Comparison of ENCODE assay signal across 10 cellular contexts in the genomic region with DNA sequence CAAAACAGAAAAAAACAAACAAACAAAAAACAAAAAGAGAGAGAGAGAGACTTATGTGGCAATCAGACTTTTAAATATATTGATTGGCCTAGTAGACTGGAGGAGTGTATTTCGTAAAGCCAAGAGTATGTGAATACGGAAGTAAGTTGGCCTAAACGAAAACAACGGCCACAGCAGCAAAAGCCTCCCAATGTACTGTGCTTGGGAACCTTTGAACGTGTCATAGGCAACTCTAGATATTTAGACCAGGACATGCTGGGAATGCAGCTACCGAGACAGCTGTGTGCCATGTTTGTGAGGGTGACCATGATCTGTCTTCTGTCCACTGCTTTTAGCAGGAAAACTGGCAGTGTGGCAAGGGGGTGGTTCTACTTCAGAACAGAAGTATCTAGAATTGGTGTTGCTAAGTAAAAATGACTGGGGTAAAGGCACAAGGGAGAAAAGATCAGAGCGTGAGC. TPM values are rescaled to one million over a fixed set of nuclear protein-coding genes. Genes with fewer than 3 reads are reported as not detected.
DNase-seq lines count a peak whose midpoint lies in the region; ATAC-seq lines count a peak whose summit lies in the region.
"Had no signal": no experiment of that assay in that cellular context is flagged by ENCODE, and none has a peak within 500 bp of the region (broad histone marks: within the 10 kb centered on the region; RNA-seq: fewer than 3 reads in every experiment).

No MANE protein-coding gene starts in this region.

- peak overlapping the region; percentile 6 for H3K27ac Mint-ChIP-seq in central memory CD8-positive, alpha-beta T cell (ENCODE audit: low read depth)
- H3K27ac Mint-ChIP-seq in stimulated activated effector memory CD8-positive, alpha-beta T cell treated with anti-CD3 and anti-CD28 coated beads, Interleukin-12 subunit alpha, Interleukin-12 subunit beta, amount 100 ng/mL, for 72 hours = peak overlapping the region; percentile 97

- H3K36me3 Mint-ChIP-seq in central memory CD8-positive, alpha-beta T cell (ENCODE audit: insufficient read depth) = peaks cover 15% of the 10 kb centered on the region
- peaks cover 90% of the 10 kb centered on the region for H3K36me3 Mint-ChIP-seq in stimulated activated effector memory CD8-positive, alpha-beta T cell treated with anti-CD3 and anti-CD28 coated beads, Interleukin-12 subunit alpha, Interleukin-12 subunit beta, amount 100 ng/mL, for 72 hours

- H3K27me3 Mint-ChIP-seq in central memory CD8-positive, alpha-beta T cell = peaks cover 4% of the 10 kb centered on the region

- DNase-seq in NOMO-1 (lab: John Stamatoyannopoulos, UW; ENCODE audit: unreplicated experiment in 2 of 2) (peak; percentile 76 to 91), left lobe of liver (ENCODE audit: low spot score) (peak; percentile 69)
- no peak for DNase-seq in central memory CD8-positive, alpha-beta T cell (ENCODE audit: low spot score in 2 of 2)
- DNase-seq in stimulated activated effector memory CD8-positive, alpha-beta T cell treated with anti-CD3 and anti-CD28 coated beads, Interleukin-12 subunit alpha, Interleukin-12 subunit beta, amount 100 ng/mL, for 72 hours (ENCODE audit: low spot score in 2 of 2) = no peak
- no peak for DNase-seq in activated CD4-positive, alpha-beta T cell treated with anti-CD3 and anti-CD28 coated beads for 4 hours
- DNase-seq in activated CD4-positive, CD25-positive, alpha-beta regulatory T cell treated with anti-CD3 and anti-CD28 coated beads, Interleukin-2, amount 50 U/mL, for 72 hours = no peak
- DNase-seq: NCI-H526 had no signal

- H3K9me3 Mint-ChIP-seq in central memory CD8-positive, alpha-beta T cell = no peaks in the 10 kb centered on the region
- no peaks in the 10 kb centered on the region for H3K9me3 Mint-ChIP-seq in stimulated activated effector memory CD8-positive, alpha-beta T cell treated with anti-CD3 and anti-CD28 coated beads, Interleukin-12 subunit alpha, Interleukin-12 subunit beta, amount 100 ng/mL, for 72 hours

- no peak for ATAC-seq in central memory CD8-positive, alpha-beta T cell (replicated peaks; ENCODE audit: extremely low read depth, poor library complexity, severe bottlenecking)
- peak; percentile 83 for ATAC-seq in left lobe of liver
- ATAC-seq in stimulated activated effector memory CD8-positive, alpha-beta T cell treated with anti-CD3 and anti-CD28 coated beads, Interleukin-12 subunit alpha, Interleukin-12 subunit beta, amount 100 ng/mL, for 72 hours = peak; percentile 46
- no peak for ATAC-seq in GM19351 (IDR thresholded peaks at IDR 0.05; ENCODE audit: unreplicated experiment)
- ATAC-seq in GM21619 (IDR thresholded peaks at IDR 0.05; ENCODE audit: unreplicated experiment) = no peak

- peaks cover 32% of the 10 kb centered on the region for H3K4me1 Mint-ChIP-seq in central memory CD8-positive, alpha-beta T cell
- H3K4me1 Mint-ChIP-seq in stimulated activated effector memory CD8-positive, alpha-beta T cell treated with anti-CD3 and anti-CD28 coated beads, Interleukin-12 subunit alpha, Interleukin-12 subunit beta, amount 100 ng/mL, for 72 hours = peaks cover 59% of the 10 kb centered on the region

- no peak overlapping the region for H3K4me3 Mint-ChIP-seq in central memory CD8-positive, alpha-beta T cell
- peak overlapping the region; percentile 84 for H3K4me3 Mint-ChIP-seq in stimulated activated effector memory CD8-positive, alpha-beta T cell treated with anti-CD3 and anti-CD28 coated beads, Interleukin-12 subunit alpha, Interleukin-12 subunit beta, amount 100 ng/mL, for 72 hours

RNA-seq across cellular contexts. Expression of gene MAF, which starts 7.4 kb away (rescaled TPM):
- 44.0 TPM for total RNA-seq in left lobe of liver
- total RNA-seq: HT1080 had no signal

Comparison
In these comparisons a context has a peak if more than half of its experiments do, and no peak if none do; other contexts are left out.
1. DNase-seq: peak in NOMO-1 (2 of 2) and left lobe of liver (single experiment); none in central memory CD8-positive, alpha-beta T cell (0 of 2), stimulated activated effector memory CD8-positive, alpha-beta T cell treated with anti-CD3 and anti-CD28 coated beads, Interleukin-12 subunit alpha, Interleukin-12 subunit beta, amount 100 ng/mL, for 72 hours (0 of 2), activated CD4-positive, alpha-beta T cell treated with anti-CD3 and anti-CD28 coated beads for 4 hours (0 of 2) and activated CD4-positive, CD25-positive, alpha-beta regulatory T cell treated with anti-CD3 and anti-CD28 coated beads, Interleukin-2, amount 50 U/mL, for 72 hours (single experiment).
2. ATAC-seq: peak in left lobe of liver (single experiment) and stimulated activated effector memory CD8-positive, alpha-beta T cell treated with anti-CD3 and anti-CD28 coated beads, Interleukin-12 subunit alpha, Interleukin-12 subunit beta, amount 100 ng/mL, for 72 hours (single experiment); none in central memory CD8-positive, alpha-beta T cell (single experiment), GM19351 (single experiment) and GM21619 (single experiment).